ENCODE assay signal across 11 cellular contexts in the genomic region with DNA sequence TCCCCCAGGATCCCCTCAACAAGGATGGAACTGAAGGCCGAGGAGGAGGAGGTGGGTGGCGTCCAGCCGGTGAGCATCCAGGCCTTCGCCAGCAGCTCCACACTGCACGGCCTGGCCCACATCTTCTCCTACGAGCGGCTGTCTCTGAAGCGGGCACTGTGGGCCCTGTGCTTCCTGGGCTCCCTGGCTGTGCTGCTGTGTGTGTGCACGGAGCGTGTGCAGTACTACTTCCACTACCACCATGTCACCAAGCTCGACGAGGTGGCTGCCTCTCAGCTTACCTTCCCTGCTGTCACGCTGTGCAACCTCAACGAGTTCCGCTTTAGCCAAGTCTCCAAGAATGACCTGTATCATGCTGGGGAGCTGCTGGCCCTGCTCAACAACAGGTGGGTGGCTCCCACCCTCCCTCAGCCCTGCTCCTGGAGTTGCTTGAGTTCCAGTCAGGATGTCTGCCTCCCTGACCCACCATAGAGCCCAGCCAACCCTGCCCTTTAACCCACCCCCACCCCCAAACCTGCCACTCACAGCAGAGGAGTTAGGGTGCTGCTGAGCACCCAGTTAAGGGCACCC. TPM values are rescaled to one million over a fixed set of nuclear protein-coding genes. Genes with fewer than 3 reads are reported as not detected.
A peak's percentile ranks its signal among the peaks of the same experiment; 100 is the strongest.
DNase-seq lines count a peak whose midpoint lies in the region; ATAC-seq and TF ChIP-seq lines count a peak whose summit lies in the region.
"Had no signal": no experiment of that assay in that cellular context is flagged by ENCODE, and none has a peak within 500 bp of the region (broad histone marks: within the 10 kb centered on the region; RNA-seq: fewer than 3 reads in every experiment).

No MANE protein-coding gene starts in this region.

- CTCF ChIA-PET in CD4-positive, alpha-beta T cell (lab: Charles Lee), result interaction anchor here (1.0 to 2.5 kb wide), 4 partner anchors 11 to 92 kb away, joined by 3 to 11 read pairs (median 6); partner anchors contain the start of gene SMARCD1

- H3K27me3 Mint-ChIP-seq in CD4-positive, alpha-beta T cell, result peaks cover 45% of the 10 kb centered on the region
- H3K27me3 Mint-ChIP-seq in activated T-cell treated with anti-CD3 and anti-CD28 coated beads, Interleukin-2, amount 50 U/mL, for 4 hours (ENCODE audit: low read depth), result peaks cover 41% of the 10 kb centered on the region
- peaks cover 54 to 73% (median 70%) of the 10 kb centered on the region in 3 donors for H3K27me3 Mint-ChIP-seq in naive B cell

- peak overlapping the region; percentile 2 for H3K27ac Mint-ChIP-seq in CD4-positive, alpha-beta T cell
- H3K27ac Mint-ChIP-seq in naive B cell, result peak overlapping the region in 2 of 6 donors; percentile 23 to 58

- H3K36me3 Mint-ChIP-seq in CD4-positive, alpha-beta T cell (ENCODE audit: low read depth), result no peaks in the 10 kb centered on the region
- no peaks in the 10 kb centered on the region for H3K36me3 Mint-ChIP-seq in activated T-cell treated with anti-CD3 and anti-CD28 coated beads, Interleukin-2, amount 50 U/mL, for 4 hours (ENCODE audit: insufficient read depth)
- H3K36me3 Mint-ChIP-seq in naive B cell, result peaks cover 0 to 7% of the 10 kb centered on the region in 2 donors

- POLR2A ChIA-PET in CD4-positive, alpha-beta T cell (lab: Charles Lee), result interaction anchor here (0.8 to 1.0 kb wide), 4 partner anchors 26 to 92 kb away, joined by 3 read pairs; partner anchors contain the start of genes COX14 and SMARCD1

- peaks cover 27% of the 10 kb centered on the region for H3K27me3 ChIP-seq in CD4-positive, alpha-beta T cell (ENCODE audit: control insufficient read depth, insufficient read depth, low read length)

- H3K4me1 Mint-ChIP-seq in CD4-positive, alpha-beta T cell (ENCODE audit: low read depth), result peaks cover 40% of the 10 kb centered on the region
- H3K4me1 Mint-ChIP-seq in activated T-cell treated with anti-CD3 and anti-CD28 coated beads, Interleukin-2, amount 50 U/mL, for 4 hours (ENCODE audit: low read depth), result peaks cover 28% of the 10 kb centered on the region
- peaks cover 17 to 21% (median 20%) of the 10 kb centered on the region in 3 donors for H3K4me1 Mint-ChIP-seq in naive B cell

- H3K9me3 ChIP-seq in CD4-positive, alpha-beta T cell (ENCODE audit: control insufficient read depth, low read length), result no peaks in the 10 kb centered on the region

- no peak for TF ChIP-seq CTCF in CD4-positive, alpha-beta T cell (IDR thresholded peaks at IDR 0.05)

- no peaks in the 10 kb centered on the region for H3K9me3 Mint-ChIP-seq in CD4-positive, alpha-beta T cell
- no peaks in the 10 kb centered on the region for H3K9me3 Mint-ChIP-seq in activated T-cell treated with anti-CD3 and anti-CD28 coated beads, Interleukin-2, amount 50 U/mL, for 4 hours
- H3K9me3 Mint-ChIP-seq in naive B cell, result peaks cover 0 to 2% (median 0%) of the 10 kb centered on the region in 7 donors

- intact Hi-C loops in CD4-positive, alpha-beta T cell (cut with DNase I, micrococcal nuclease), result loop anchor here in 1 of 2 experiments (5.0 kb wide), 1 partner anchor 192 kb away; no protein-coding TSS in a partner anchor
- intact Hi-C loops in Right ventricle myocardium inferior (cut with DNase I), result no loop called here

- no peak overlapping the region for H3K27ac ChIP-seq in CD4-positive, alpha-beta T cell (ENCODE audit: low read depth, low read length)

- DNase-seq in CD4-positive, alpha-beta T cell, result no peak
- DNase-seq in DMS79 treated with DMSO at 0.1 percent for 48 hours (lab: John Stamatoyannopoulos, UW) (peak; percentile 55), naive B cell (no peak), NCI-H82 (lab: John Stamatoyannopoulos, UW) (no peak), GOT3 (lab: John Stamatoyannopoulos, UW) (no peak), Right ventricle myocardium inferior (ENCODE audit: missing footprints) (no peak)
- no peak for DNase-seq in activated T-cell treated with anti-CD3 and anti-CD28 coated beads, Interleukin-2, amount 50 U/mL, for 4 hours
- DNase-seq: erythroblast; mesenchymal stem cell; stimulated activated CD4-positive, alpha-beta T cell treated with anti-CD3 and anti-CD28 coated beads, Interleukin-4, amount 100 ng/mL, for 4 hours had no signal

- peak overlapping the region; percentile 80 for H3K4me3 Mint-ChIP-seq in CD4-positive, alpha-beta T cell
- peak overlapping the region; percentile 58 for H3K4me3 Mint-ChIP-seq in activated T-cell treated with anti-CD3 and anti-CD28 coated beads, Interleukin-2, amount 50 U/mL, for 4 hours
- peak overlapping the region; percentile 37 to 86 (median 74) for H3K4me3 Mint-ChIP-seq in naive B cell

- peak; percentile 8 for ATAC-seq in CD4-positive, alpha-beta T cell (ENCODE audit: poor library complexity)
- ATAC-seq in activated T-cell treated with anti-CD3 and anti-CD28 coated beads, Interleukin-2, amount 50 U/mL, for 4 hours, result no peak
- ATAC-seq in naive B cell (ENCODE audit: low read depth in 2 of 2) (no peak), GM19351 (IDR thresholded peaks at IDR 0.05; ENCODE audit: unreplicated experiment) (no peak), Right ventricle myocardium inferior (no peak)

RNA-seq across cellular contexts. Expression of gene ASIC1, which starts 1.4 kb away (rescaled TPM):
- 1 to 10 TPM; 1.5 to 2.8 TPM for total RNA-seq in CD4-positive, alpha-beta T cell
- 1 to 10 TPM; 2.8 to 8.4 (median 7.7) TPM for total RNA-seq in activated T-cell treated with anti-CD3 and anti-CD28 coated beads, Interleukin-2, amount 50 U/mL, for 4 hours
- polyA plus RNA-seq in naive B cell (ENCODE audit: low read depth in 6 of 6), result not detected
- total RNA-seq in Right ventricle myocardium inferior, result 2.2 TPM

RNA-seq across cellular contexts. Expression of gene SMARCD1, which starts 26.3 kb away (rescaled TPM):
- total RNA-seq in CD4-positive, alpha-beta T cell, result 10 to 100 TPM; 78.9 to 80.0 TPM
- total RNA-seq in activated T-cell treated with anti-CD3 and anti-CD28 coated beads, Interleukin-2, amount 50 U/mL, for 4 hours, result 10 to 100 TPM; 85.8 to 99.4 (median 97.6) TPM
- 10 to 100 TPM; 13.1 to 28.1 (median 21.0) TPM for polyA plus RNA-seq in naive B cell (ENCODE audit: low read depth in 6 of 6)
- 20.1 TPM for total RNA-seq in Right ventricle myocardium inferior

RNA-seq across cellular contexts. Expression of gene RACGAP1, which starts 33.5 kb away (rescaled TPM):
- 1 to 10 TPM; 3.0 to 3.3 TPM for total RNA-seq in CD4-positive, alpha-beta T cell
- total RNA-seq in activated T-cell treated with anti-CD3 and anti-CD28 coated beads, Interleukin-2, amount 50 U/mL, for 4 hours, result 10 to 100 TPM; 22.6 to 26.0 (median 25.6) TPM
- polyA plus RNA-seq in naive B cell (ENCODE audit: low read depth in 6 of 6), result 1 to 10 TPM in 5 of 6 donors, not detected in 1; 4.7 to 9.0 (median 8.7) TPM
- total RNA-seq in Right ventricle myocardium inferior, result 7.3 TPM

RNA-seq across cellular contexts. Expression of gene GPD1, which starts 45.0 kb away (rescaled TPM):
- total RNA-seq in CD4-positive, alpha-beta T cell, result under 1 TPM; 0.41 to 0.47 TPM
- 1 to 10 TPM in 1 of 3 donors, under 1 TPM in 2; 0.60 to 1.2 (median 0.87) TPM for total RNA-seq in activated T-cell treated with anti-CD3 and anti-CD28 coated beads, Interleukin-2, amount 50 U/mL, for 4 hours
- not detected for polyA plus RNA-seq in naive B cell (ENCODE audit: low read depth in 6 of 6)
- 51.1 TPM for total RNA-seq in Right ventricle myocardium inferior

RNA-seq across cellular contexts. Expression of gene COX14, which starts 53.2 kb away (rescaled TPM):
- 10 to 100 TPM; 51.1 to 52.8 TPM for total RNA-seq in CD4-positive, alpha-beta T cell
- 10 to 100 TPM; 45.9 to 50.1 (median 46.5) TPM for total RNA-seq in activated T-cell treated with anti-CD3 and anti-CD28 coated beads, Interleukin-2, amount 50 U/mL, for 4 hours
- 100 to 1,000 TPM; 171 to 225 (median 208) TPM for polyA plus RNA-seq in naive B cell (ENCODE audit: low read depth in 6 of 6)
- 234 TPM for total RNA-seq in Right ventricle myocardium inferior
